ENCODE assay signal across 28 cellular contexts in genomic region chr20:61131944-61132343, GRCh38.
"Had no signal": no experiment of that assay in that cellular context is flagged by ENCODE, and none has a peak within 500 bp of the region (broad histone marks: within the 10 kb centered on the region; RNA-seq: fewer than 3 reads in every experiment).

No MANE protein-coding gene starts in this region.

- H3K27ac ChIP-seq: colonic mucosa, coronary artery, dorsolateral prefrontal cortex, epithelial cell of prostate, esophagus muscularis mucosa, esophagus squamous epithelium, foreskin keratinocyte, gastrocnemius medialis, gastroesophageal sphincter, heart left ventricle, heart right ventricle had no signal

- H3K4me3 ChIP-seq: colonic mucosa, coronary artery, dorsolateral prefrontal cortex, esophagus muscularis mucosa, esophagus squamous epithelium, gastrocnemius medialis, gastroesophageal sphincter, heart left ventricle, heart right ventricle had no signal

- H3K9me3 ChIP-seq: colonic mucosa, esophagus muscularis mucosa, esophagus squamous epithelium, gastrocnemius medialis, gastroesophageal sphincter, heart left ventricle, heart right ventricle had no signal

- DNase-seq: colonic mucosa; cortex of kidney; dorsolateral prefrontal cortex; effector CD4-positive, alpha-beta T cell; effector CD8-positive, alpha-beta T cell; effector memory CD4-positive, alpha-beta T cell; effector memory CD8-positive, alpha-beta T cell; endodermal cell; erythroblast; esophagus squamous epithelium; foreskin fibroblast; foreskin keratinocyte; foreskin melanocyte; gastrocnemius medialis; glutamatergic neuron; head of caudate nucleus; heart left ventricle; heart right ventricle had no signal

- H3K27me3 ChIP-seq: colonic mucosa, gastroesophageal sphincter had no signal

- H3K9me3 Mint-ChIP-seq: dendritic cell treated with granulocyte-macrophage colony-stimulating factor and Interleukin-4, amounts not matched to agents 40 ng/mL and 50 ng/mL, for 4 days; effector memory CD8-positive, alpha-beta T cell; endodermal cell had no signal

- FAIRE-seq: colon, endometrium, endothelial cell of umbilical vein, frontal cortex had no signal

- H3K4me1 ChIP-seq: colonic mucosa, esophagus muscularis mucosa, esophagus squamous epithelium, foreskin keratinocyte, gastrocnemius medialis, heart left ventricle had no signal

- H3K36me3 ChIP-seq: colonic mucosa, esophagus muscularis mucosa, esophagus squamous epithelium, gastrocnemius medialis, gastroesophageal sphincter, heart left ventricle, heart right ventricle had no signal

- H3K27ac Mint-ChIP-seq: dendritic cell treated with granulocyte-macrophage colony-stimulating factor and Interleukin-4, amounts not matched to agents 40 ng/mL and 50 ng/mL, for 4 days; effector memory CD8-positive, alpha-beta T cell; endodermal cell had no signal

- H3K4me3 Mint-ChIP-seq: dendritic cell treated with granulocyte-macrophage colony-stimulating factor and Interleukin-4, amounts not matched to agents 40 ng/mL and 50 ng/mL, for 4 days; effector memory CD8-positive, alpha-beta T cell; endodermal cell had no signal

- ATAC-seq: effector memory CD8-positive, alpha-beta T cell; esophagus mucosa; foreskin keratinocyte; gastrocnemius medialis; gastroesophageal sphincter; heart left ventricle; heart right ventricle had no signal
